In the genomic region with DNA sequence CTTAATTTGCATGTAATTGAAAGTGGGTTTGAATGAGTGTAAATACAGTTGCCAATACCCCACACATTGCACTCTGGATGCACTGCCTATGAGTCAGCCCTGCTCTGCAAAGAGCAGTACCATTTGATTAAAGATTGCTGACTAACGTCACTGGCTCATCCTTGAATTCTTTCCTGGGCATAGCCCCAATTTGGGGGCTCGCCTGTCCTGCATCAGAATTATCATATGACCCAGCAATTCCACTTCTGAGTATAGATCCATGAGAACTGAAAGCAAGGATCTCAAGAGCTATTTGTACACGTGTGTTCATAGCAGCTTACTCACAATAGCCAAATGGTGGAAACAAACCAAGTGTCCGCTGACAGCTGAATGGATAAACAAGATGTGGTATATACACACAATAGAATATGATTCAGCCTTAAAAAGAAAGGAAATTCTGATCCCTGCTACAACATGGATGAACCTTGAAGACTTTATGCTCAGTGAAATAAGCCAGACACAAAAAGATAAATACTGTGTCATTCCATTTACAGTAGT, we compare ENCODE assay signal across 15 cellular contexts. TPM values are rescaled to one million over a fixed set of nuclear protein-coding genes. Genes with fewer than 3 reads are reported as not detected.
DNase-seq lines count a peak whose midpoint lies in the region; ATAC-seq, FAIRE-seq and TF ChIP-seq lines count a peak whose summit lies in the region.
"Had no signal": no experiment of that assay in that cellular context is flagged by ENCODE, and none has a peak within 500 bp of the region (broad histone marks: within the 10 kb centered on the region; RNA-seq: fewer than 3 reads in every experiment).

No MANE protein-coding gene starts in this region.

- H3K4me3 ChIP-seq in HepG2 (replicated peaks in 1 of 3; ENCODE audit: insufficient read depth in 1 of 3, low read depth in 2 of 3, low read length in 3 of 3): no peak overlapping the region
- no peak overlapping the region for H3K4me3 ChIP-seq in right lobe of liver
- H3K4me3 ChIP-seq in foreskin fibroblast (ENCODE audit: low read depth in 1 of 2, low read length in 2 of 2): no peak overlapping the region
- H3K4me3 ChIP-seq in small intestine (ENCODE audit: low read depth in 1 of 2, low read length in 2 of 2): no peak overlapping the region
- H3K4me3 ChIP-seq: neural progenitor cell, thyroid gland had no signal

- FAIRE-seq in HepG2 (lab: Jason Lieb, UNC) (peak; percentile 28), small intestine (lab: Jason Lieb, UNC) (no peak)

- no TSS peak for BruUV-seq in HepG2 (replicated peaks; lab: Mats Ljungman, UMichigan)

- H3K27me3 ChIP-seq in HepG2 (ENCODE audit: control insufficient read depth in 1 of 2, insufficient read depth in 2 of 2, low read length in 2 of 2) (no peaks in the 10 kb centered on the region; a peak in 2 of 5 replicates), right lobe of liver (no peaks in the 10 kb centered on the region), small intestine (ENCODE audit: control insufficient read depth in 2 of 2, insufficient read depth in 2 of 2, low read length in 2 of 2) (no peaks in the 10 kb centered on the region)
- H3K27me3 ChIP-seq: neural progenitor cell, thyroid gland had no signal

- H3K4me3 Mint-ChIP-seq in WTC11: no peak overlapping the region
- H3K4me3 Mint-ChIP-seq: activated T-helper 17 cell treated with anti-CD3 and anti-CD28 coated beads, Interleukin-2, amount 50 U/mL, for 72 hours; immature natural killer cell; neural progenitor cell had no signal

- H2AFZ ChIP-seq in HepG2 (ENCODE audit: low read length): no peak overlapping the region
- H2AFZ ChIP-seq: neural progenitor cell had no signal

- H3K36me3 Mint-ChIP-seq in WTC11: peaks cover 24% of the 10 kb centered on the region
- H3K36me3 Mint-ChIP-seq: neural progenitor cell had no signal

- no peaks in the 10 kb centered on the region for H4K20me1 ChIP-seq in HepG2 (ENCODE audit: insufficient read depth, low read length)

- 54% methylated on average over 4 of the region's 4 CpGs for WGBS in HepG2 (ENCODE audit: low lambda C conversion rate)
- WGBS in right lobe of liver (ENCODE audit: insufficient coverage, low coverage, low lambda C conversion rate, missing lambda C conversion rate): 90% methylated on average over 4 of the region's 4 CpGs
- 68 to 88% (median 87%) methylated on average over 4 of the region's 4 CpGs for WGBS in small intestine, 3 donors

- H3K27me3 Mint-ChIP-seq in WTC11 (ENCODE audit: low read depth): peaks cover 6% of the 10 kb centered on the region; the same call in 1 of the 2 replicates
- H3K27me3 Mint-ChIP-seq: activated T-helper 17 cell treated with anti-CD3 and anti-CD28 coated beads, Interleukin-2, amount 50 U/mL, for 72 hours had no signal

- H3K9me3 Mint-ChIP-seq in WTC11: peaks cover 45% of the 10 kb centered on the region
- H3K9me3 Mint-ChIP-seq: activated T-helper 17 cell treated with anti-CD3 and anti-CD28 coated beads, Interleukin-2, amount 50 U/mL, for 72 hours had no signal

- no peaks in the 10 kb centered on the region for H3K79me2 ChIP-seq in HepG2 (ENCODE audit: insufficient read depth, low read length)

- ATAC-seq in HepG2 (no peak), right lobe of liver (no peak), WTC11 (peak; percentile 16; the same call in 1 of the 2 replicates)
- ATAC-seq: activated T-helper 17 cell treated with anti-CD3 and anti-CD28 coated beads, Interleukin-2, amount 50 U/mL, for 72 hours had no signal

- H3K9ac ChIP-seq in HepG2 (ENCODE audit: insufficient read depth, low read depth, low read length): no peak overlapping the region
- H3K9ac ChIP-seq: neural progenitor cell had no signal

- H3K27ac ChIP-seq in HepG2 (ENCODE audit: extremely low read length, insufficient read depth, low read length) (no peak overlapping the region), right lobe of liver (no peak overlapping the region), small intestine (ENCODE audit: low read depth in 1 of 2, low read length in 1 of 2) (no peak overlapping the region)
- H3K27ac ChIP-seq: neural progenitor cell, thyroid gland had no signal

- no peaks in the 10 kb centered on the region for H3K36me3 ChIP-seq in HepG2 (replicated peaks in 1 of 2; ENCODE audit: control insufficient read depth in 1 of 2, insufficient read depth in 2 of 2, low read length in 2 of 2)
- H3K36me3 ChIP-seq in right lobe of liver: no peaks in the 10 kb centered on the region
- no peaks in the 10 kb centered on the region for H3K36me3 ChIP-seq in small intestine (ENCODE audit: control insufficient read depth in 2 of 2, insufficient read depth in 2 of 2, low read length in 2 of 2)
- H3K36me3 ChIP-seq: neural progenitor cell, thyroid gland had no signal

- TF ChIP-seq CTCF in HepG2 (CRISPR knock-in tag; IDR thresholded peaks at IDR 0.05): no peak
- TF ChIP-seq CTCF in right lobe of liver (IDR thresholded peaks at IDR 0.05): no peak
- TF ChIP-seq CTCF in WTC11 (IDR thresholded peaks at IDR 0.05): no peak
- no peak for TF ChIP-seq CTCF in foreskin fibroblast (IDR thresholded peaks at IDR 0.05; ENCODE audit: low read depth, low read length)

- intact Hi-C loops in HepG2 (cut with micrococcal nuclease; ENCODE audit: unreplicated experiment) (no loop called here), right lobe of liver (cut with DNase I) (no loop called here)

- peaks cover 15% of the 10 kb centered on the region for H3K4me1 Mint-ChIP-seq in WTC11
- H3K4me1 Mint-ChIP-seq: activated T-helper 17 cell treated with anti-CD3 and anti-CD28 coated beads, Interleukin-2, amount 50 U/mL, for 72 hours; immature natural killer cell; neural progenitor cell had no signal

- H3K4me1 ChIP-seq in HepG2 (ENCODE audit: insufficient read depth, low read length) (peaks cover 14% of the 10 kb centered on the region), right lobe of liver (peaks cover 0 to 7% (median 0%) of the 10 kb centered on the region in 4 donors), small intestine (ENCODE audit: control insufficient read depth in 2 of 2, insufficient read depth in 1 of 2, low read depth in 1 of 2, low read length in 1 of 2) (peaks cover 0 to 2% of the 10 kb centered on the region in 2 donors)
- H3K4me1 ChIP-seq: neural progenitor cell, thyroid gland had no signal

- H3K4me2 ChIP-seq in HepG2 (ENCODE audit: low read depth, low read length): no peak overlapping the region
- H3K4me2 ChIP-seq: neural progenitor cell had no signal

- H3K9me3 ChIP-seq in HepG2 (ENCODE audit: low read length): peaks cover 12% of the 10 kb centered on the region
- no peaks in the 10 kb centered on the region for H3K9me3 ChIP-seq in right lobe of liver
- H3K9me3 ChIP-seq in small intestine (ENCODE audit: control insufficient read depth, low read depth): no peaks in the 10 kb centered on the region
- H3K9me3 ChIP-seq: thyroid gland had no signal

- CTCF ChIA-PET in HepG2 (lab: Yijun Ruan, JAX; ENCODE audit: low intra/inter-chr PET ratio, low total read pairs) (no interaction called here), WTC11 (lab: Charles Lee) (no interaction called here)

- no peak overlapping the region for H3K27ac Mint-ChIP-seq in WTC11
- H3K27ac Mint-ChIP-seq: activated T-helper 17 cell treated with anti-CD3 and anti-CD28 coated beads, Interleukin-2, amount 50 U/mL, for 72 hours; immature natural killer cell; neural progenitor cell had no signal

- DNase-seq in HepG2 (ENCODE audit: low spot score): no peak
- DNase-seq in right lobe of liver: no peak
- DNase-seq in WTC11 (ENCODE audit: low spot score): no peak
- DNase-seq in foreskin fibroblast: peak; percentile 66 to 82
- no peak for DNase-seq in iPS-NIHi7 (ENCODE audit: extremely low spot score)
- DNase-seq in small intestine: no peak
- DNase-seq in NK-92 (lab: John Stamatoyannopoulos, UW; ENCODE audit: unreplicated experiment): no peak
- no peak for DNase-seq in AML-193 (lab: John Stamatoyannopoulos, UW)
- DNase-seq: C1 segment of cervical spinal cord, cortex of kidney, immature natural killer cell, NCI-H2081 treated with DMSO at 0.1 percent for 48 hours, thyroid gland had no signal

- TF ChIP-seq POLR2A in HepG2 (IDR thresholded peaks at IDR 0.05; ENCODE audit: insufficient read depth in 1 of 2, low read depth in 2 of 2, low read length in 2 of 2) (no peak), right lobe of liver (IDR thresholded peaks at IDR 0.05) (no peak)

- in situ Hi-C loops in HepG2 (cut with HindIII; ENCODE audit: extremely low pct_ligation_motif_present, low pct_unique_long_range_greater_than_20kb): no loop called here

- no peak for TF ChIP-seq RAD21 in HepG2 (CRISPR knock-in tag; IDR thresholded peaks at IDR 0.05)

- POLR2A ChIA-PET in HepG2 (lab: Yijun Ruan, JAX) (no interaction called here), WTC11 (lab: Charles Lee) (no interaction called here)

- no peak for TF ChIP-seq EP300 in HepG2 (IDR thresholded peaks at IDR 0.05; ENCODE audit: low read depth in 2 of 2, low read length in 2 of 2)
- no peak for TF ChIP-seq EP300 in HepG2 (CRISPR knock-in tag; IDR thresholded peaks at IDR 0.05; ENCODE audit: borderline replicate concordance)

RNA-seq across cellular contexts. Expression of a gene that starts 36.3 kb away (rescaled TPM):
- total RNA-seq in HepG2 (2016; rRNA removed; fragmentation: Illumina TruSeq; extraction: Trizol) (0.15 and 0.29 TPM in 2 replicates), right lobe of liver (under 1 TPM in 5 of 6 experiments, not detected in 1; 0.22 to 0.46 (median 0.27) TPM), WTC11 (2021) (0.05 to 0.13 TPM (median 0.11 TPM) in 3 replicates)
- total RNA-seq in HepG2 (2016; cell fraction: cytosol; rRNA removed; fragmentation: Illumina TruSeq; extraction: Trizol; ENCODE audit: low read depth): 0.09 and 0.10 TPM in 2 replicates
- total RNA-seq in HepG2 (2016; cell fraction: insoluble cytoplasmic fraction; rRNA removed; fragmentation: Illumina TruSeq; extraction: Trizol): 0.16 and 0.32 TPM in 2 replicates
- total RNA-seq in HepG2 (2016; cell fraction: membrane; rRNA removed; fragmentation: Illumina TruSeq; extraction: Trizol): 0.03 and 0.10 TPM in 2 replicates
- 0.31 and 0.34 TPM in 2 replicates for total RNA-seq in HepG2 (2016; cell fraction: nucleus; rRNA removed; fragmentation: Illumina TruSeq; extraction: Trizol)
- polyA plus RNA-seq in HepG2 (2011; rRNA removed) (0.26 and 0.46 TPM in 2 replicates), small intestine (under 1 TPM; under 0.01 to 0.37 (median 0.27) TPM)
- 0.07 and 0.17 TPM in 2 replicates for polyA plus RNA-seq in HepG2 (2011; cell fraction: cytosol; rRNA removed)
- polyA plus RNA-seq in HepG2 (2011; cell fraction: nucleus; rRNA removed): 1.3 and 2.2 TPM in 2 replicates
- polyA plus RNA-seq in HepG2 (2012): 0.49 and 0.50 TPM in 2 replicates
- polyA plus RNA-seq in HepG2 (2016; cell fraction: cytosol; fragmentation: Illumina TruSeq; extraction: Trizol; ENCODE audit: low read depth): 0.02 TPM in 1 of 2 replicates, not detected in the other
- polyA plus RNA-seq in HepG2 (2016; cell fraction: insoluble cytoplasmic fraction; fragmentation: Illumina TruSeq; extraction: Trizol; ENCODE audit: low read depth): 0.11 and 0.14 TPM in 2 replicates
- polyA plus RNA-seq in HepG2 (2016; cell fraction: membrane; fragmentation: Illumina TruSeq; extraction: Trizol; ENCODE audit: low read depth): 0.06 and 0.08 TPM in 2 replicates
- 0.44 and 0.70 TPM in 2 replicates for polyA plus RNA-seq in HepG2 (2016; cell fraction: nucleus; fragmentation: Illumina TruSeq; extraction: Trizol; ENCODE audit: insufficient read depth, low read depth)
- 0.10 and 0.33 TPM in 2 replicates for polyA minus RNA-seq in HepG2 (2011; rRNA and poly(A)+ RNA removed; ENCODE audit: low replicate concordance)
- polyA minus RNA-seq in HepG2 (2011; cell fraction: cytosol; rRNA and poly(A)+ RNA removed): 0.09 TPM in 1 of 2 replicates, not detected in the other
- polyA minus RNA-seq in HepG2 (2011; cell fraction: nucleus; rRNA and poly(A)+ RNA removed): 0.64 and 0.87 TPM in 2 replicates

RNA-seq across cellular contexts. Expression of a gene that starts 50.8 kb away (rescaled TPM):
- 88.9 and 90.3 TPM in 2 replicates for total RNA-seq in HepG2 (2016; rRNA removed; fragmentation: Illumina TruSeq; extraction: Trizol)
- total RNA-seq in HepG2 (2016; cell fraction: cytosol; rRNA removed; fragmentation: Illumina TruSeq; extraction: Trizol; ENCODE audit: low read depth): 14.5 and 15.0 TPM in 2 replicates
- 82.7 and 90.1 TPM in 2 replicates for total RNA-seq in HepG2 (2016; cell fraction: insoluble cytoplasmic fraction; rRNA removed; fragmentation: Illumina TruSeq; extraction: Trizol)
- 49.2 and 50.7 TPM in 2 replicates for total RNA-seq in HepG2 (2016; cell fraction: membrane; rRNA removed; fragmentation: Illumina TruSeq; extraction: Trizol)
- 48.4 and 54.7 TPM in 2 replicates for total RNA-seq in HepG2 (2016; cell fraction: nucleus; rRNA removed; fragmentation: Illumina TruSeq; extraction: Trizol)
- polyA plus RNA-seq in HepG2 (2011; rRNA removed): 73.4 and 77.7 TPM in 2 replicates
- polyA plus RNA-seq in HepG2 (2011; cell fraction: cytosol; rRNA removed): 83.3 and 106 TPM in 2 replicates
- 69.3 and 70.9 TPM in 2 replicates for polyA plus RNA-seq in HepG2 (2011; cell fraction: nucleus; rRNA removed)
- polyA plus RNA-seq in HepG2 (2012): 57.7 and 65.4 TPM in 2 replicates
- polyA plus RNA-seq in HepG2 (2016; cell fraction: cytosol; fragmentation: Illumina TruSeq; extraction: Trizol; ENCODE audit: low read depth): 15.1 and 16.9 TPM in 2 replicates
- 96.1 and 98.5 TPM in 2 replicates for polyA plus RNA-seq in HepG2 (2016; cell fraction: insoluble cytoplasmic fraction; fragmentation: Illumina TruSeq; extraction: Trizol; ENCODE audit: low read depth)
- polyA plus RNA-seq in HepG2 (2016; cell fraction: membrane; fragmentation: Illumina TruSeq; extraction: Trizol; ENCODE audit: low read depth): 36.1 and 39.8 TPM in 2 replicates
- 90.6 and 97.4 TPM in 2 replicates for polyA plus RNA-seq in HepG2 (2016; cell fraction: nucleus; fragmentation: Illumina TruSeq; extraction: Trizol; ENCODE audit: insufficient read depth, low read depth)
- 73.1 and 84.7 TPM in 2 replicates for polyA minus RNA-seq in HepG2 (2011; rRNA and poly(A)+ RNA removed; ENCODE audit: low replicate concordance)
- polyA minus RNA-seq in HepG2 (2011; cell fraction: cytosol; rRNA and poly(A)+ RNA removed): 32.4 and 32.5 TPM in 2 replicates
- 39.9 and 43.4 TPM in 2 replicates for polyA minus RNA-seq in HepG2 (2011; cell fraction: nucleus; rRNA and poly(A)+ RNA removed)
- total RNA-seq in right lobe of liver: 10 to 100 TPM; 15.8 to 36.8 (median 20.7) TPM
- 33.8 to 36.3 TPM (median 36.2 TPM) in 3 replicates for total RNA-seq in WTC11 (2021)
- 10 to 100 TPM; 35.1 to 52.2 (median 45.4) TPM for polyA plus RNA-seq in small intestine

Comparison
In these comparisons a context has a peak if more than half of its experiments do, and no peak if none do; other contexts are left out.
1. DNase-seq: peak in foreskin fibroblast (2 of 2); none in HepG2 (single experiment), right lobe of liver (0 of 3), WTC11 (single experiment), iPS-NIHi7 (single experiment), small intestine (single experiment), NK-92 (single experiment) and AML-193 (0 of 2).